ENCODE assay signal across 16 cellular contexts in the genomic region with DNA sequence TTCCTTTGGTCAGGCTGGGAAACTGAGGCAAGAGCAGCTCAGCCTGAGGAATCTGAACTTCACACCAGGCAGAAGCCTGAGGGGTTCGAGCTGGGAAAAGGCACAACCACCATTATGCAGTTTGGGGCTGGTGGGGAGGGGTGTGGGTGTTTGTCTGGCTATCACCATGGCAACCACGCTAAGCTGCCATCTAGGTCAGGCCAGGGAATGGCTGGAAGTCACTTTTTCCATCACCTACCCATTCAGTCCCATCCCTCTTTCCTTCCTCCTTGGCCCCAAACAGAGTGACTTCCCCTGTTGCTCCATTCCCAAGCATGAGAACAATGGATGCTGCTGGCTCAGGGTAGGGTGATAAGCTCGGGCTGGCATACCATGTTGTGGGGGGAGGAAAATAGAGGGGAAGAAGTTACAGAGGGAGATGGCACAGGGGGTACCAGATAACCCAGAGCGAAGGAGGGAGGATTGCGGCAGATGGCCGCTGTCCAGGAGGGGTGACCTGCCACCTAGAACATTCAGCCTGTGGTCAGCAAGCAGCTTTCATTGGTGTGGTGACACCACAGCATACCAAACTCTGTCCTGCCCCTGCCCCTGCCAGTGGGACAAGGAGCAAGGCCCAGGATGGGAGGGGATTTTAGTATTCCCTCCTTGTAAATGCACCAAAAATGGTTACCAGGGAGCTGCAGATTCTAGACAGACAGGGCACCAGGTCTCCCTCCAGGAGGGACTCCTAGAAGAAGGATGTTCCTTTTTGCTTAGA. TPM values are rescaled to one million over a fixed set of nuclear protein-coding genes. Genes with fewer than 3 reads are reported as not detected.
DNase-seq lines count a peak whose midpoint lies in the region; ATAC-seq, FAIRE-seq and TF ChIP-seq lines count a peak whose summit lies in the region.
"Had no signal": no experiment of that assay in that cellular context is flagged by ENCODE, and none has a peak within 500 bp of the region (broad histone marks: within the 10 kb centered on the region; RNA-seq: fewer than 3 reads in every experiment).

No MANE protein-coding gene starts in this region.

- H3K79me2 ChIP-seq in GM23338 (replicated peaks; ENCODE audit: insufficient read depth) = no peaks in the 10 kb centered on the region

- H3K9me3 Mint-ChIP-seq in GM23338 = no peaks in the 10 kb centered on the region; the same call in 2 of the 3 replicates
- H3K9me3 Mint-ChIP-seq: activated T-helper 1 cell treated with anti-CD3 and anti-CD28 coated beads, Interleukin-12 subunit alpha, Interleukin-12 subunit beta, Interleukin-2, Interleukin-4 antibody, amounts not matched to agents 30 ng/mL and 10 ng/mL and 1 ng/mL, durations not matched to agents 14 hours and 24 hours and 36 hours; memory B cell had no signal

- H3K27ac Mint-ChIP-seq in GM23338 = no peak overlapping the region
- H3K27ac Mint-ChIP-seq: CD4-positive, CD25-positive, alpha-beta regulatory T cell; memory B cell had no signal

- H2AFZ ChIP-seq in GM23338 = no peak overlapping the region

- H3K4me3 ChIP-seq in GM23338 (no peak overlapping the region), right atrium auricular region (no peak overlapping the region)
- H3K4me3 ChIP-seq: cardiac muscle cell had no signal

- H3K4me1 ChIP-seq in GM23338 (ENCODE audit: insufficient read depth) (peaks cover 47% of the 10 kb centered on the region), right atrium auricular region (peaks cover 0 to 28% of the 10 kb centered on the region in 2 donors)

- H3K36me3 ChIP-seq in GM23338 (ENCODE audit: insufficient read depth) (no peaks in the 10 kb centered on the region), right atrium auricular region (no peaks in the 10 kb centered on the region)
- H3K36me3 ChIP-seq: cardiac muscle cell had no signal

- H3K9me2 ChIP-seq in GM23338 (ENCODE audit: insufficient read depth) = no peaks in the 10 kb centered on the region

- no peaks in the 10 kb centered on the region for H3K9me3 ChIP-seq in right atrium auricular region

- no peaks in the 10 kb centered on the region for H4K20me1 ChIP-seq in GM23338 (replicated peaks; ENCODE audit: insufficient read depth)

- DNase-seq in GM23338 (ENCODE audit: low spot score) (peak; percentile 48), RCC 7860 (ENCODE audit: low spot score) (peak; percentile 44), right atrium auricular region (ENCODE audit: low spot score) (no peak), renal cortical epithelial cell (ENCODE audit: low read depth) (peak; percentile 43), SW 1271 (lab: John Stamatoyannopoulos, UW) (no peak)
- DNase-seq in stimulated activated CD4-positive, alpha-beta T cell treated with anti-CD3 and anti-CD28 coated beads, Interleukin-4, amount 100 ng/mL, for 24 hours = no peak
- DNase-seq: CD4-positive, CD25-positive, alpha-beta regulatory T cell; foreskin melanocyte; KG1; NCI-H2081 had no signal

- 0 out of 2 replicates have a peak, but pooled peaks cover 7% of the 10 kb centered on the region for H3F3A ChIP-seq in GM23338 (replicated peaks; ENCODE audit: low read depth)

- FAIRE-seq in RCC 7860 (lab: Jason Lieb, UNC) = no peak

- peaks cover 50% of the 10 kb centered on the region for H3K4me1 Mint-ChIP-seq in GM23338

- H3K36me3 Mint-ChIP-seq in GM23338 (ENCODE audit: low read depth) = no peaks in the 10 kb centered on the region
- H3K36me3 Mint-ChIP-seq: CD4-positive, CD25-positive, alpha-beta regulatory T cell; memory B cell had no signal

- peaks cover 22% of the 10 kb centered on the region for H3K27me3 Mint-ChIP-seq in GM23338 (ENCODE audit: insufficient read depth, low read depth, poor library complexity)

- H3K27ac ChIP-seq in GM23338 (ENCODE audit: low read depth) = no peak overlapping the region
- peak overlapping the region; percentile 29 to 55 for H3K27ac ChIP-seq in right atrium auricular region
- H3K27ac ChIP-seq: cardiac muscle cell had no signal

- no peak overlapping the region for H3K4me3 Mint-ChIP-seq in GM23338
- H3K4me3 Mint-ChIP-seq: activated T-helper 1 cell treated with anti-CD3 and anti-CD28 coated beads, Interleukin-12 subunit alpha, Interleukin-12 subunit beta, Interleukin-2, Interleukin-4 antibody, amounts not matched to agents 30 ng/mL and 10 ng/mL and 1 ng/mL, durations not matched to agents 14 hours and 24 hours and 36 hours; CD4-positive, CD25-positive, alpha-beta regulatory T cell; memory B cell had no signal

- ATAC-seq in GM23338 (no peak), GM21447 (IDR thresholded peaks at IDR 0.05; ENCODE audit: unreplicated experiment) (no peak), GM21367 (IDR thresholded peaks at IDR 0.05; ENCODE audit: unreplicated experiment) (no peak)

- H3K4me2 ChIP-seq in GM23338 = no peak overlapping the region

- no peak for TF ChIP-seq CTCF in GM23338 (conservative IDR thresholded peaks at IDR 0.05; ENCODE audit: low read depth in 2 of 2)
- no peak for TF ChIP-seq CTCF in right atrium auricular region (IDR thresholded peaks at IDR 0.05)

- no peaks in the 10 kb centered on the region for H3K27me3 ChIP-seq in GM23338 (ENCODE audit: insufficient read depth)
- H3K27me3 ChIP-seq in right atrium auricular region = no peaks in the 10 kb centered on the region

TF ChIP-seq in GM23338, 12 proteins besides CTCF, POLR2A, EP300 and RAD21 (continues in another document):
- TF ChIP-seq STAT1 (IDR thresholded peaks at IDR 0.05; ENCODE audit: unreplicated experiment) (no peak), EZH2 (IDR thresholded peaks at IDR 0.05; ENCODE audit: low read depth, unreplicated experiment) (no peak), ZNF114 (CRISPR knock-in tag; IDR thresholded peaks at IDR 0.05) (no peak), POLR2AphosphoS5 (IDR thresholded peaks at IDR 0.05; ENCODE audit: low read depth) (no peak), NANOG (IDR thresholded peaks at IDR 0.05; ENCODE audit: borderline replicate concordance) (no peak)
- TF ChIP-seq, protein P1, sequence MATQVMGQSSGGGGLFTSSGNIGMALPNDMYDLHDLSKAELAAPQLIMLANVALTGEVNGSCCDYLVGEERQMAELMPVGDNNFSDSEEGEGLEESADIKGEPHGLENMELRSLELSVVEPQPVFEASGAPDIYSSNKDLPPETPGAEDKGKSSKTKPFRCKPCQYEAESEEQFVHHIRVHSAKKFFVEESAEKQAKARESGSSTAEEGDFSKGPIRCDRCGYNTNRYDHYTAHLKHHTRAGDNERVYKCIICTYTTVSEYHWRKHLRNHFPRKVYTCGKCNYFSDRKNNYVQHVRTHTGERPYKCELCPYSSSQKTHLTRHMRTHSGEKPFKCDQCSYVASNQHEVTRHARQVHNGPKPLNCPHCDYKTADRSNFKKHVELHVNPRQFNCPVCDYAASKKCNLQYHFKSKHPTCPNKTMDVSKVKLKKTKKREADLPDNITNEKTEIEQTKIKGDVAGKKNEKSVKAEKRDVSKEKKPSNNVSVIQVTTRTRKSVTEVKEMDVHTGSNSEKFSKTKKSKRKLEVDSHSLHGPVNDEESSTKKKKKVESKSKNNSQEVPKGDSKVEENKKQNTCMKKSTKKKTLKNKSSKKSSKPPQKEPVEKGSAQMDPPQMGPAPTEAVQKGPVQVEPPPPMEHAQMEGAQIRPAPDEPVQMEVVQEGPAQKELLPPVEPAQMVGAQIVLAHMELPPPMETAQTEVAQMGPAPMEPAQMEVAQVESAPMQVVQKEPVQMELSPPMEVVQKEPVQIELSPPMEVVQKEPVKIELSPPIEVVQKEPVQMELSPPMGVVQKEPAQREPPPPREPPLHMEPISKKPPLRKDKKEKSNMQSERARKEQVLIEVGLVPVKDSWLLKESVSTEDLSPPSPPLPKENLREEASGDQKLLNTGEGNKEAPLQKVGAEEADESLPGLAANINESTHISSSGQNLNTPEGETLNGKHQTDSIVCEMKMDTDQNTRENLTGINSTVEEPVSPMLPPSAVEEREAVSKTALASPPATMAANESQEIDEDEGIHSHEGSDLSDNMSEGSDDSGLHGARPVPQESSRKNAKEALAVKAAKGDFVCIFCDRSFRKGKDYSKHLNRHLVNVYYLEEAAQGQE (IDR thresholded peaks at IDR 0.05; ENCODE audit: unreplicated experiment) = no peak

RNA-seq across cellular contexts. Expression of a gene that starts 36.4 kb away (rescaled TPM):
- 21.3 and 174 TPM in 2 replicates for total RNA-seq in GM23338 (2014; rRNA removed; shearing (Covaris generic))
- polyA plus RNA-seq in GM23338 (2016; fragmentation: Nextera tagmentation; extraction: Ambion mirVana) = 15.7 and 18.0 TPM in 2 replicates
- total RNA-seq in right atrium auricular region (under 1 TPM in 1 of 2 donors, not detected in 1; 0.51 TPM), renal cortical epithelial cell (1.4 and 2.7 TPM in 2 replicates)
- total RNA-seq: activated T-helper 1 cell treated with anti-CD3 and anti-CD28 coated beads, Interleukin-12 subunit alpha, Interleukin-12 subunit beta, Interleukin-2, Interleukin-4 antibody, amounts not matched to agents 30 ng/mL and 10 ng/mL and 1 ng/mL, durations not matched to agents 14 hours and 24 hours and 36 hours; CD4-positive, CD25-positive, alpha-beta regulatory T cell; RPMI7951 had no signal

Comparison
In these comparisons a context has a peak if more than half of its experiments do, and no peak if none do; other contexts are left out.
1. DNase-seq: peak in GM23338 (single experiment), RCC 7860 (single experiment) and renal cortical epithelial cell (single experiment); none in right atrium auricular region (single experiment), stimulated activated CD4-positive, alpha-beta T cell treated with anti-CD3 and anti-CD28 coated beads, Interleukin-4, amount 100 ng/mL, for 24 hours (single experiment) and SW 1271 (0 of 2).